Comparison of ENCODE assay signal across 26 cellular contexts in genomic region chr3:70833510-70833835, GRCh38.
DNase-seq lines count a peak whose midpoint lies in the region; ATAC-seq and TF ChIP-seq lines count a peak whose summit lies in the region.
"Had no signal": no experiment of that assay in that cellular context is flagged by ENCODE, and none has a peak within 500 bp of the region (broad histone marks: within the 10 kb centered on the region; RNA-seq: fewer than 3 reads in every experiment).

No MANE protein-coding gene starts in this region.

- H3K4me3 ChIP-seq in heart left ventricle (no peak overlapping the region), heart right ventricle (no peak overlapping the region), astrocyte of the cerebellum (ENCODE audit: low read depth, low read length) (no peak overlapping the region)
- H3K4me3 ChIP-seq in naive thymus-derived CD4-positive, alpha-beta T cell (ENCODE audit: low read length): no peak overlapping the region
- H3K4me3 ChIP-seq: stomach had no signal

- no peak for TF ChIP-seq POLR2A in heart left ventricle (IDR thresholded peaks at IDR 0.05)

- DNase-seq in heart left ventricle: no peak
- no peak for DNase-seq in heart right ventricle
- DNase-seq in astrocyte of the cerebellum (ENCODE audit: low read depth): peak; percentile 40
- DNase-seq in naive thymus-derived CD4-positive, alpha-beta T cell: no peak
- DNase-seq in stimulated activated naive B cell treated with anti-CD40 and anti-IgM and Interleukin-4, amounts not matched to agents 10 μg/mL and 1 μg/mL and 100 μg/mL, for 72 hours: no peak
- no peak for DNase-seq in GM20000 (ENCODE audit: low spot score)
- DNase-seq: activated CD4-positive, alpha-beta T cell treated with anti-CD3 and anti-CD28 coated beads, Interleukin-2, amount 50 U/mL, for 1 hour; activated CD8-positive, alpha-beta memory T cell treated with anti-CD3 and anti-CD28 coated beads, Interleukin-2, amount 50 U/mL, for 4 hours; activated effector memory CD4-positive, alpha-beta T cell treated with Interleukin-2 at 50 U/mL for 16 hours; BE2C; Calu3; dermis blood vessel endothelial cell; hypothalamus; islet precursor cell; naive B cell; NCI-H1417 treated with DMSO at 0.1 percent for 48 hours; NCI-H524 treated with DMSO at 0.1 percent for 48 hours; SHP77; small intestine; stimulated activated CD4-positive, alpha-beta T cell treated with anti-CD3 and anti-CD28 coated beads, Interleukin-4, amount 100 ng/mL, for 1 hour; stomach had no signal

- H3K27ac Mint-ChIP-seq in naive thymus-derived CD4-positive, alpha-beta T cell: no peak overlapping the region
- H3K27ac Mint-ChIP-seq in stimulated activated naive B cell treated with anti-CD40 and anti-IgM and Interleukin-4, amounts not matched to agents 10 μg/mL and 1 μg/mL and 100 μg/mL, for 72 hours: no peak overlapping the region
- H3K27ac Mint-ChIP-seq: memory B cell; naive B cell; T-helper 1 cell treated with Interleukin-12 subunit alpha and Interleukin-12 subunit beta and Interleukin-4 antibody, amounts not matched to agents 30 μg/mL and 1 μg/mL, for 36 hours had no signal

- in situ Hi-C loops in astrocyte of the cerebellum (cut with HindIII; ENCODE audit: low sequenced_read_pairs): no loop called here

- intact Hi-C loops in heart left ventricle (cut with DNase I) (no loop called here), heart right ventricle (cut with DNase I) (no loop called here)
- intact Hi-C loops in naive thymus-derived CD4-positive, alpha-beta T cell (cut with micrococcal nuclease): no loop called here

- peak in 1 of 4 donors; percentile 18 for ATAC-seq in heart left ventricle
- no peak for ATAC-seq in heart right ventricle
- ATAC-seq in naive thymus-derived CD4-positive, alpha-beta T cell: peak; percentile 32
- ATAC-seq in stimulated activated naive B cell treated with anti-CD40 and anti-IgM and Interleukin-4, amounts not matched to agents 10 μg/mL and 1 μg/mL and 100 μg/mL, for 72 hours (replicated peaks): no peak
- no peak for ATAC-seq in HG03469 (IDR thresholded peaks at IDR 0.05; ENCODE audit: unreplicated experiment)
- no peak for ATAC-seq in GM19328 (IDR thresholded peaks at IDR 0.05; ENCODE audit: unreplicated experiment)
- ATAC-seq: HCT116 had no signal

- H3K4me1 Mint-ChIP-seq in naive thymus-derived CD4-positive, alpha-beta T cell: no peaks in the 10 kb centered on the region
- H3K4me1 Mint-ChIP-seq in stimulated activated naive B cell treated with anti-CD40 and anti-IgM and Interleukin-4, amounts not matched to agents 10 μg/mL and 1 μg/mL and 100 μg/mL, for 72 hours: no peaks in the 10 kb centered on the region
- H3K4me1 Mint-ChIP-seq: memory B cell, naive B cell had no signal

- peak overlapping the region in 9 of 12 donors; percentile 69 to 88 (median 73) for H3K27ac ChIP-seq in heart left ventricle
- H3K27ac ChIP-seq in heart right ventricle: peak overlapping the region in 4 of 10 donors; percentile 73 to 88 (median 80)
- H3K27ac ChIP-seq in naive thymus-derived CD4-positive, alpha-beta T cell (ENCODE audit: low read depth, low read length): no peak overlapping the region

- no peaks in the 10 kb centered on the region for H3K9me3 ChIP-seq in heart left ventricle
- H3K9me3 ChIP-seq in heart right ventricle: no peaks in the 10 kb centered on the region
- no peaks in the 10 kb centered on the region for H3K9me3 ChIP-seq in naive thymus-derived CD4-positive, alpha-beta T cell (ENCODE audit: control insufficient read depth in 2 of 3, low read length in 3 of 3)
- H3K9me3 ChIP-seq: BE2C, stomach had no signal

- H3K9me3 Mint-ChIP-seq in naive thymus-derived CD4-positive, alpha-beta T cell: peaks cover 0 to 2% (median 0%) of the 10 kb centered on the region in 11 donors
- H3K9me3 Mint-ChIP-seq in stimulated activated naive B cell treated with anti-CD40 and anti-IgM and Interleukin-4, amounts not matched to agents 10 μg/mL and 1 μg/mL and 100 μg/mL, for 72 hours: no peaks in the 10 kb centered on the region
- H3K9me3 Mint-ChIP-seq: memory B cell; naive B cell; T-helper 1 cell treated with Interleukin-12 subunit alpha and Interleukin-12 subunit beta and Interleukin-4 antibody, amounts not matched to agents 30 μg/mL and 1 μg/mL, for 36 hours had no signal

- peaks cover 0 to 12% (median 0%) of the 10 kb centered on the region in 5 donors for H3K27me3 Mint-ChIP-seq in naive thymus-derived CD4-positive, alpha-beta T cell
- peaks cover 4 to 6% of the 10 kb centered on the region in 2 donors for H3K27me3 Mint-ChIP-seq in stimulated activated naive B cell treated with anti-CD40 and anti-IgM and Interleukin-4, amounts not matched to agents 10 μg/mL and 1 μg/mL and 100 μg/mL, for 72 hours

- peaks cover 0 to 26% (median 12%) of the 10 kb centered on the region in 12 donors for H3K4me1 ChIP-seq in heart left ventricle
- peaks cover 3 to 37% (median 15%) of the 10 kb centered on the region in 9 donors for H3K4me1 ChIP-seq in heart right ventricle
- H3K4me1 ChIP-seq in naive thymus-derived CD4-positive, alpha-beta T cell (ENCODE audit: control insufficient read depth in 2 of 2, insufficient read depth in 2 of 2, low read length in 2 of 2): no peaks in the 10 kb centered on the region
- H3K4me1 ChIP-seq: BE2C had no signal

- H3K36me3 Mint-ChIP-seq in naive thymus-derived CD4-positive, alpha-beta T cell: no peaks in the 10 kb centered on the region
- H3K36me3 Mint-ChIP-seq in stimulated activated naive B cell treated with anti-CD40 and anti-IgM and Interleukin-4, amounts not matched to agents 10 μg/mL and 1 μg/mL and 100 μg/mL, for 72 hours: no peaks in the 10 kb centered on the region
- H3K36me3 Mint-ChIP-seq: memory B cell, naive B cell had no signal

- WGBS in heart left ventricle, 4 donors: 66 to 80% (median 73%) methylated on average over 5 of the region's 5 CpGs
- 75 to 82% methylated on average over 5 of the region's 5 CpGs for WGBS in heart right ventricle, 2 donors

- H3K4me3 Mint-ChIP-seq in naive thymus-derived CD4-positive, alpha-beta T cell: no peak overlapping the region
- H3K4me3 Mint-ChIP-seq in stimulated activated naive B cell treated with anti-CD40 and anti-IgM and Interleukin-4, amounts not matched to agents 10 μg/mL and 1 μg/mL and 100 μg/mL, for 72 hours: no peak overlapping the region
- H3K4me3 Mint-ChIP-seq: memory B cell; naive B cell; T-helper 1 cell treated with Interleukin-12 subunit alpha and Interleukin-12 subunit beta and Interleukin-4 antibody, amounts not matched to agents 30 μg/mL and 1 μg/mL, for 36 hours had no signal

- POLR2A ChIA-PET in naive thymus-derived CD4-positive, alpha-beta T cell (lab: Charles Lee): no interaction called here

- no peaks in the 10 kb centered on the region for H3K36me3 ChIP-seq in heart left ventricle
- no peaks in the 10 kb centered on the region for H3K36me3 ChIP-seq in heart right ventricle
- no peaks in the 10 kb centered on the region for H3K36me3 ChIP-seq in naive thymus-derived CD4-positive, alpha-beta T cell (ENCODE audit: control insufficient read depth in 2 of 3, insufficient read depth in 3 of 3, low read length in 3 of 3)
- H3K36me3 ChIP-seq: BE2C, stomach had no signal

- no peak for TF ChIP-seq CTCF in heart left ventricle (IDR thresholded peaks at IDR 0.05)
- TF ChIP-seq CTCF in heart right ventricle (IDR thresholded peaks at IDR 0.05): no peak
- no peak for TF ChIP-seq CTCF in astrocyte of the cerebellum (IDR thresholded peaks at IDR 0.05; ENCODE audit: low read depth, low read length, missing control alignments)
- TF ChIP-seq CTCF in GM20000 (IDR thresholded peaks at IDR 0.05; ENCODE audit: extremely low read depth, missing control alignments): no peak

- CTCF ChIA-PET in naive thymus-derived CD4-positive, alpha-beta T cell (lab: Charles Lee): no interaction called here

- no peaks in the 10 kb centered on the region for H3K27me3 ChIP-seq in heart left ventricle
- H3K27me3 ChIP-seq in heart right ventricle: no peaks in the 10 kb centered on the region
- no peaks in the 10 kb centered on the region for H3K27me3 ChIP-seq in naive thymus-derived CD4-positive, alpha-beta T cell (ENCODE audit: control insufficient read depth in 2 of 2, insufficient read depth in 2 of 2, low read length in 2 of 2)
- H3K27me3 ChIP-seq: BE2C, stomach had no signal
